27 cellular contexts compared by ENCODE assay signal in the genomic region with DNA sequence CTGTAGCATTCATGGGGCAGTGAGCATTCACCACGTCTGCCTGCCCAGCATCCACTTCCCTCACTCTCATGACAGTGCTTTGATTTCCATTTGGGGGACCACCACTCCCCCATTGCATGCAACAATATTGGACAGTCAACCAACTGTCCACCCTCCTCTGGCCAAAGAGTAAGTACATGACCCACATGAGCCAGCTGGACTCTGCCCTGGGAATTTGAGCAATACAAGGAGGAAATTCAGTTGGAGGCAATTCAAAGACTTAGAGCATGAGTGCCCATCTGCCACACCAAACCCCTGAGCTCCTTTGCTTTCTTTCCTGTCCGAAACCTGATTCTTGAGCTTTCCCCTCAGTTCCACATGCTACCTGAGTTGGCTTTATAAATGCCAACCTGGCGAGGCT.
"Had no signal": no experiment of that assay in that cellular context is flagged by ENCODE, and none has a peak within 500 bp of the region (broad histone marks: within the 10 kb centered on the region; RNA-seq: fewer than 3 reads in every experiment).

No MANE protein-coding gene starts in this region.

- H3K27me3 ChIP-seq: body of pancreas, breast epithelium, MG63 had no signal

- H3K36me3 Mint-ChIP-seq: activated naive CD4-positive, alpha-beta T cell treated with anti-CD3 and anti-CD28 coated beads, Interleukin-2, amount 50 U/mL, for 24 hours; activated naive CD8-positive, alpha-beta T cell treated with anti-CD3 and anti-CD28 coated beads, Interleukin-2, amount 10 ng/mL, durations not matched to agents 7 days and 5 days had no signal

- ATAC-seq: activated CD8-positive, alpha-beta T cell treated with anti-CD3 and anti-CD28 coated beads for 36 hours; activated T-cell treated with anti-CD3 and anti-CD28 coated beads, Interleukin-2, amount 50 U/mL, for 72 hours; activated T-helper 17 cell treated with anti-CD3 and anti-CD28 coated beads, Interleukin-2, amount 50 U/mL, for 72 hours; body of pancreas; Panc1 had no signal

- H3K27ac Mint-ChIP-seq: activated CD4-positive, alpha-beta T cell treated with anti-CD3 and anti-CD28 coated beads, Interleukin-2, amount 10 ng/mL, durations not matched to agents 24 days and 14 days; activated CD8-positive, alpha-beta T cell treated with anti-CD3 and anti-CD28 coated beads for 36 hours; activated naive CD4-positive, alpha-beta T cell treated with anti-CD3 and anti-CD28 coated beads, Interleukin-2, amount 50 U/mL, for 24 hours; activated naive CD8-positive, alpha-beta T cell treated with anti-CD3 and anti-CD28 coated beads, Interleukin-2, amount 10 ng/mL, durations not matched to agents 7 days and 5 days; activated T-cell treated with anti-CD3 and anti-CD28 coated beads, Interleukin-2, amount 50 U/mL, for 72 hours; activated T-helper 17 cell treated with anti-CD3 and anti-CD28 coated beads, Interleukin-2, amount 50 U/mL, for 72 hours had no signal

- H3K27ac ChIP-seq: body of pancreas, breast epithelium, SJCRH30, SK-N-MC had no signal

- H3K4me1 ChIP-seq: breast epithelium, SJCRH30 had no signal

- H3K9me3 ChIP-seq: body of pancreas, breast epithelium, MG63, SJCRH30 had no signal

- H3K4me3 ChIP-seq: body of pancreas, breast epithelium, MG63, SJCRH30, SK-N-MC had no signal

- DNase-seq: activated CD4-positive, alpha-beta T cell treated with anti-CD3 and anti-CD28 coated beads, Interleukin-2, amount 10 ng/mL, durations not matched to agents 24 days and 14 days; activated CD4-positive, alpha-beta T cell treated with anti-CD3 and anti-CD28 coated beads, Interleukin-2, amount 50 U/mL, for 4 hours; activated CD8-positive, alpha-beta T cell treated with anti-CD3 and anti-CD28 coated beads for 36 hours; activated effector memory CD4-positive, alpha-beta T cell treated with anti-CD3 and anti-CD28 coated beads, Interleukin-2, amount 50 U/mL, for 16 hours; activated naive CD4-positive, alpha-beta T cell; activated naive CD8-positive, alpha-beta T cell treated with anti-CD3 and anti-CD28 coated beads, Interleukin-2, amount 10 ng/mL, durations not matched to agents 7 days and 5 days; activated T-cell treated with anti-CD3 and anti-CD28 coated beads, Interleukin-2, amount 50 U/mL, for 1 hour; activated T-cell treated with anti-CD3 and anti-CD28 coated beads, Interleukin-2, amount 50 U/mL, for 72 hours; amygdala; body of pancreas; cerebellar nuclear complex; Kasumi-1; MG63; NCI-H1048; NCI-H1105 treated with DMSO at 0.1 percent for 48 hours; NCI-H1436; NCI-H1694; NCI-H1930; NCI-H345; SHP77; SJCRH30; T1000 had no signal

- H3K36me3 ChIP-seq: breast epithelium, MG63, SJCRH30 had no signal

- H3K27me3 Mint-ChIP-seq: activated CD8-positive, alpha-beta T cell treated with anti-CD3 and anti-CD28 coated beads for 36 hours; activated naive CD4-positive, alpha-beta T cell treated with anti-CD3 and anti-CD28 coated beads, Interleukin-2, amount 50 U/mL, for 24 hours; activated naive CD8-positive, alpha-beta T cell treated with anti-CD3 and anti-CD28 coated beads, Interleukin-2, amount 10 ng/mL, durations not matched to agents 7 days and 5 days; activated T-helper 17 cell treated with anti-CD3 and anti-CD28 coated beads, Interleukin-2, amount 50 U/mL, for 72 hours had no signal

- H3K4me3 Mint-ChIP-seq: activated CD4-positive, alpha-beta T cell treated with anti-CD3 and anti-CD28 coated beads, Interleukin-2, amount 10 ng/mL, durations not matched to agents 24 days and 14 days; activated CD8-positive, alpha-beta T cell treated with anti-CD3 and anti-CD28 coated beads for 36 hours; activated naive CD4-positive, alpha-beta T cell treated with anti-CD3 and anti-CD28 coated beads, Interleukin-2, amount 50 U/mL, for 24 hours; activated naive CD8-positive, alpha-beta T cell treated with anti-CD3 and anti-CD28 coated beads, Interleukin-2, amount 10 ng/mL, durations not matched to agents 7 days and 5 days; activated T-cell treated with anti-CD3 and anti-CD28 coated beads, Interleukin-2, amount 50 U/mL, for 72 hours; activated T-helper 17 cell treated with anti-CD3 and anti-CD28 coated beads, Interleukin-2, amount 50 U/mL, for 72 hours had no signal

- H3K9me3 Mint-ChIP-seq: activated CD4-positive, alpha-beta T cell treated with anti-CD3 and anti-CD28 coated beads, Interleukin-2, amount 10 ng/mL, durations not matched to agents 24 days and 14 days; activated CD8-positive, alpha-beta T cell treated with anti-CD3 and anti-CD28 coated beads for 36 hours; activated naive CD4-positive, alpha-beta T cell treated with anti-CD3 and anti-CD28 coated beads, Interleukin-2, amount 50 U/mL, for 24 hours; activated naive CD8-positive, alpha-beta T cell treated with anti-CD3 and anti-CD28 coated beads, Interleukin-2, amount 10 ng/mL, durations not matched to agents 7 days and 5 days; activated T-cell treated with anti-CD3 and anti-CD28 coated beads, Interleukin-2, amount 50 U/mL, for 72 hours; activated T-helper 17 cell treated with anti-CD3 and anti-CD28 coated beads, Interleukin-2, amount 50 U/mL, for 72 hours had no signal

- H3K4me1 Mint-ChIP-seq: activated CD4-positive, alpha-beta T cell treated with anti-CD3 and anti-CD28 coated beads, Interleukin-2, amount 10 ng/mL, durations not matched to agents 24 days and 14 days; activated naive CD8-positive, alpha-beta T cell treated with anti-CD3 and anti-CD28 coated beads, Interleukin-2, amount 10 ng/mL, durations not matched to agents 7 days and 5 days; activated T-helper 17 cell treated with anti-CD3 and anti-CD28 coated beads, Interleukin-2, amount 50 U/mL, for 72 hours had no signal
